In the genomic region with DNA sequence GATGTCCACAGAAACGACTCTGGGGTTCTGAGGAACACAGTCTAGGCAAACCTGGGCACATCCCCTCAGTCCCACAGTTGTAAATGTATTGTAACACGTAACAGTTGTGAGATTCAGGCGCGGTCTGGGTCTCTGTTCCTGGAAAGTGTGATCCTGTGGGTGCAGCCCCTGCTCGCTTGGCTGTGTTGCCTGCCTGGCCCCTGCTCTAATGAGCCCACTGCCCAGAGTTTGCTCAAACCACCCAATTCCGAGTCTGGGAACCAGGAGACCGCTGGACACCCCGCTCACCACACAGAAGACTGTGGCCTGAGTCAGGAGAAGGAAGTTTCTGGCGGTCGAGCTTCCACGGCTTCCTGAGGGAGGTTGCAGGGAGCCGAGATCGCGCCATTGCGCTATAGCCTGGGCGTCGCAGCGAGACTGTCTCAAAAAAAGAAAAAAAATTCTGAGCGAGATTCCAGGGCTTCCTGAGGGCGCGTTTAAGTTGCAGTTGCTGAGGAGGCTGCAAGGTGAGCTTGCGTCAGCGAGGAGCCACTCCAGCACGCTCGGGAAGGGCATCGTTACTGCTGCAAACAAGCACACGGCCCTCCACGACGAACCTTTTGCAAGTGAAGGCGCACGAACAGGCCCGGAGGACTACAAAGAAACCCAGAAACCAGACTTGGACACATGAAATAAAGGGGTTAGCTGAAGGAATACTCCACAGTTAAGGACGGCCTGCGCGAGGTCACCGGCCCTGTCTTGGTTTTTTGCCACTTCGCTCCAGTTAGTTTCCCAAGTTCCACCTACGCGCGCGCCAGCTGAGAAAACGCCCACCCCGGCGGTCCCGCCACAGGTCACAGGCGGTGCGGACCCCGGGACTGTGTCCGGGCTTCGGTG, we compare ENCODE assay signal across 8 cellular contexts. TPM values are rescaled to one million over a fixed set of nuclear protein-coding genes. Genes with fewer than 3 reads are reported as not detected.
DNase-seq lines count a peak whose midpoint lies in the region; ATAC-seq and TF ChIP-seq lines count a peak whose summit lies in the region.

No MANE protein-coding gene starts in this region.

- no peaks in the 10 kb centered on the region for H3K36me3 ChIP-seq in ascending aorta
- H3K36me3 ChIP-seq in subcutaneous abdominal adipose tissue (ENCODE audit: control insufficient read depth in 5 of 5, insufficient read depth in 5 of 5, low read length in 5 of 5): peaks cover 0 to 3% (median 2%) of the 10 kb centered on the region in 5 donors

- H3K9me3 ChIP-seq in ascending aorta: no peaks in the 10 kb centered on the region
- H3K9me3 ChIP-seq in subcutaneous abdominal adipose tissue (ENCODE audit: control insufficient read depth in 5 of 5, low read length in 5 of 5): no peaks in the 10 kb centered on the region

- H3K4me1 ChIP-seq in ascending aorta (peaks cover 15 to 20% of the 10 kb centered on the region in 2 donors), subcutaneous abdominal adipose tissue (ENCODE audit: control insufficient read depth in 5 of 5, insufficient read depth in 5 of 5, low read length in 5 of 5) (peaks cover 8 to 30% (median 26%) of the 10 kb centered on the region in 5 donors)

- intact Hi-C loops in ascending aorta (cut with DNase I): loop anchor here (1.0 to 10.0 kb wide), 4 partner anchors 93 to 1448 kb away; a partner anchor contains a TSS

- DNase-seq in EH (ENCODE audit: low read depth) (peak; percentile 70), M059J (ENCODE audit: low read depth) (peak; percentile 66), ascending aorta (ENCODE audit: low spot score in 2 of 2) (no peak), left kidney (ENCODE audit: low read depth, low spot score) (peak; percentile 64), cortex of kidney (lab: John Stamatoyannopoulos, UW) (no peak)

- peak overlapping the region in 4 of 5 donors; percentile 62 to 88 (median 74) for H3K9ac ChIP-seq in subcutaneous abdominal adipose tissue (ENCODE audit: low read length in 5 of 5)

- ATAC-seq in HG03196 (IDR thresholded peaks at IDR 0.05; ENCODE audit: unreplicated experiment) (no peak), esophagus mucosa (no peak)

- H3K27ac ChIP-seq in ascending aorta (no peak overlapping the region), subcutaneous abdominal adipose tissue (ENCODE audit: low read depth, low read length) (no peak overlapping the region)

- H3K27me3 ChIP-seq in ascending aorta: no peaks in the 10 kb centered on the region
- H3K27me3 ChIP-seq in subcutaneous abdominal adipose tissue (ENCODE audit: control insufficient read depth in 5 of 5, insufficient read depth in 4 of 5, low read length in 5 of 5): no peaks in the 10 kb centered on the region

- TF ChIP-seq CTCF in ascending aorta (IDR thresholded peaks at IDR 0.05): no peak

- H3K4me3 ChIP-seq in ascending aorta (peak overlapping the region; percentile 81 to 98), subcutaneous abdominal adipose tissue (ENCODE audit: low read depth in 1 of 5, low read length in 5 of 5) (peak overlapping the region; percentile 75 to 95 (median 84))

RNA-seq across cellular contexts. Expression of a gene that starts 1.1 kb away (rescaled TPM):
- 11.2 and 16.2 TPM in 2 replicates for total RNA-seq in M059J (2014; rRNA removed; shearing (Covaris generic))
- 3.2 TPM for total RNA-seq in ascending aorta
- 4.7 TPM for total RNA-seq in esophagus mucosa

RNA-seq across cellular contexts. Expression of a gene that starts 1.4 kb away (rescaled TPM):
- total RNA-seq in M059J (2014; rRNA removed; shearing (Covaris generic)): 17.0 and 29.0 TPM in 2 replicates
- total RNA-seq in ascending aorta: 39.9 TPM
- 18.1 TPM for total RNA-seq in esophagus mucosa

RNA-seq across cellular contexts. Expression of a gene that starts 36.4 kb away (rescaled TPM):
- 26.4 and 34.9 TPM in 2 replicates for total RNA-seq in M059J (2014; rRNA removed; shearing (Covaris generic))
- total RNA-seq in ascending aorta (0.53 TPM), esophagus mucosa (11.9 TPM)

RNA-seq across cellular contexts. Expression of a gene that starts 37.2 kb away (rescaled TPM):
- total RNA-seq in M059J (2014; rRNA removed; shearing (Covaris generic)): 33.6 and 54.6 TPM in 2 replicates
- total RNA-seq in ascending aorta (121 TPM), esophagus mucosa (53.6 TPM)

Comparison
In these comparisons a context has a peak if more than half of its experiments do, and no peak if none do; other contexts are left out.
1. DNase-seq: peak in EH (single experiment), M059J (single experiment) and left kidney (single experiment); none in ascending aorta (0 of 2) and cortex of kidney (single experiment).